24 cellular contexts compared by ENCODE assay signal in genomic region chr7:16813232-16813616, GRCh38. TPM values are rescaled to one million over a fixed set of nuclear protein-coding genes. Genes with fewer than 3 reads are reported as not detected.
A peak's percentile ranks its signal among the peaks of the same experiment; 100 is the strongest.
DNase-seq lines count a peak whose midpoint lies in the region; ATAC-seq and TF ChIP-seq lines count a peak whose summit lies in the region.
"Had no signal": no experiment of that assay in that cellular context is flagged by ENCODE, and none has a peak within 500 bp of the region (broad histone marks: within the 10 kb centered on the region; RNA-seq: fewer than 3 reads in every experiment).

No MANE protein-coding gene starts in this region.

- no peaks in the 10 kb centered on the region for H3K36me3 Mint-ChIP-seq in nephron progenitor cell (ENCODE audit: low read depth)
- H3K36me3 Mint-ChIP-seq: activated naive CD4-positive, alpha-beta T cell treated with anti-CD3 and anti-CD28 coated beads, Interleukin-2, amount 10 ng/mL, durations not matched to agents 7 days and 5 days had no signal

- peak overlapping the region; percentile 57; the same call in 1 of the 2 replicates for H3K27ac ChIP-seq in Panc1 (ENCODE audit: low read length)
- H3K27ac ChIP-seq in left lung, result peak overlapping the region in 1 of 2 donors; percentile 20
- peak overlapping the region; percentile 7 to 27 for H3K27ac ChIP-seq in tibial artery
- H3K27ac ChIP-seq: BLaER1 treated with 17β-estradiol and CSF1 and Interleukin-3, amounts not matched to agents 10 nM and 100 nM; foreskin keratinocyte; ovary; skin epidermis had no signal

- no peaks in the 10 kb centered on the region for H3K36me3 ChIP-seq in Panc1 (ENCODE audit: control insufficient read depth, insufficient read depth, low read length)
- H3K36me3 ChIP-seq in left lung, result no peaks in the 10 kb centered on the region
- no peaks in the 10 kb centered on the region for H3K36me3 ChIP-seq in tibial artery
- H3K36me3 ChIP-seq: BLaER1 treated with 17β-estradiol and CSF1 and Interleukin-3, amounts not matched to agents 10 nM and 100 nM; ovary had no signal

- TF ChIP-seq CTCF in Panc1 (IDR thresholded peaks at IDR 0.05), result no peak
- no peak for TF ChIP-seq CTCF in left lung (IDR thresholded peaks at IDR 0.05)
- TF ChIP-seq CTCF in tibial artery (IDR thresholded peaks at IDR 0.05), result no peak
- TF ChIP-seq CTCF in nephron progenitor cell (IDR thresholded peaks at IDR 0.05), result no peak

- ATAC-seq in Panc1, result no peak
- ATAC-seq in left lung, result peak; percentile 34
- ATAC-seq: foreskin keratinocyte, HCT116, left cardiac atrium had no signal

- POLR2A ChIA-PET in Panc1 (lab: Charles Lee), result no interaction called here

- H3K4me1 Mint-ChIP-seq in nephron progenitor cell, result peaks cover 15% of the 10 kb centered on the region
- H3K4me1 Mint-ChIP-seq: activated naive CD4-positive, alpha-beta T cell treated with anti-CD3 and anti-CD28 coated beads, Interleukin-2, amount 10 ng/mL, durations not matched to agents 7 days and 5 days had no signal

- H3K4me3 ChIP-seq in Panc1 (ENCODE audit: low read depth in 2 of 2, low read length in 2 of 2), result no peak overlapping the region
- no peak overlapping the region for H3K4me3 ChIP-seq in left lung
- H3K4me3 ChIP-seq in tibial artery, result no peak overlapping the region
- H3K4me3 ChIP-seq: BLaER1 treated with 17β-estradiol and CSF1 and Interleukin-3, amounts not matched to agents 10 nM and 100 nM; ovary; skin epidermis had no signal

- CTCF ChIA-PET in Panc1 (lab: Charles Lee), result interaction anchor here (0.6 kb wide), 1 partner anchor 24 kb away, joined by 3 read pairs; no protein-coding TSS in a partner anchor

- no TSS peak for BruUV-seq in Panc1 (replicated peaks; lab: Mats Ljungman, UMichigan)

- in situ Hi-C loops in Panc1 (cut with HindIII; ENCODE audit: low pct_unique_long_range_greater_than_20kb, low sequenced_read_pairs), result no loop called here

- H3K4me3 Mint-ChIP-seq in nephron progenitor cell, result no peak overlapping the region
- H3K4me3 Mint-ChIP-seq: activated naive CD4-positive, alpha-beta T cell treated with anti-CD3 and anti-CD28 coated beads, Interleukin-2, amount 10 ng/mL, durations not matched to agents 7 days and 5 days had no signal

- no peaks in the 10 kb centered on the region for H3K9me3 Mint-ChIP-seq in nephron progenitor cell
- H3K9me3 Mint-ChIP-seq: activated naive CD4-positive, alpha-beta T cell treated with anti-CD3 and anti-CD28 coated beads, Interleukin-2, amount 10 ng/mL, durations not matched to agents 7 days and 5 days had no signal

- H3K27ac Mint-ChIP-seq in nephron progenitor cell, result no peak overlapping the region
- H3K27ac Mint-ChIP-seq: activated naive CD4-positive, alpha-beta T cell treated with anti-CD3 and anti-CD28 coated beads, Interleukin-2, amount 10 ng/mL, durations not matched to agents 7 days and 5 days had no signal

- H3K27me3 Mint-ChIP-seq in nephron progenitor cell (ENCODE audit: low read depth, poor library complexity), result no peaks in the 10 kb centered on the region
- H3K27me3 Mint-ChIP-seq: activated naive CD4-positive, alpha-beta T cell treated with anti-CD3 and anti-CD28 coated beads, Interleukin-2, amount 10 ng/mL, durations not matched to agents 7 days and 5 days had no signal

- intact Hi-C loops in Panc1 (cut with micrococcal nuclease; ENCODE audit: unreplicated experiment), result no loop called here
- intact Hi-C loops in left lung (cut with DNase I), result no loop called here
- intact Hi-C loops in tibial artery (cut with DNase I; ENCODE audit: low total_unique reads), result no loop called here

- no peaks in the 10 kb centered on the region for H3K27me3 ChIP-seq in Panc1 (ENCODE audit: control insufficient read depth, insufficient read depth, low read length)
- no peaks in the 10 kb centered on the region for H3K27me3 ChIP-seq in left lung
- H3K27me3 ChIP-seq in tibial artery, result no peaks in the 10 kb centered on the region
- H3K27me3 ChIP-seq: BLaER1 treated with 17β-estradiol and CSF1 and Interleukin-3, amounts not matched to agents 10 nM and 100 nM; foreskin keratinocyte; ovary had no signal

- H3K9me3 ChIP-seq in Panc1 (ENCODE audit: control insufficient read depth, insufficient read depth, low read depth, low read length), result no peaks in the 10 kb centered on the region
- no peaks in the 10 kb centered on the region for H3K9me3 ChIP-seq in left lung
- no peaks in the 10 kb centered on the region for H3K9me3 ChIP-seq in tibial artery
- H3K9me3 ChIP-seq: BLaER1 treated with 17β-estradiol and CSF1 and Interleukin-3, amounts not matched to agents 10 nM and 100 nM; ovary; SK-N-SH had no signal

- DNase-seq in M059J (ENCODE audit: low read depth), result peak; percentile 91
- no peak for DNase-seq in Panc1 (ENCODE audit: low read depth, low spot score)
- no peak for DNase-seq in left lung
- no peak for DNase-seq in tibial artery
- DNase-seq in COR-L47 (lab: John Stamatoyannopoulos, UW), result no peak
- DNase-seq in nephron progenitor cell, result no peak
- DNase-seq in Kasumi-1 (lab: John Stamatoyannopoulos, UW), result no peak
- DNase-seq: activated naive CD4-positive, alpha-beta T cell treated with anti-CD3 and anti-CD28 coated beads, Interleukin-2, amount 10 ng/mL, durations not matched to agents 7 days and 5 days; activated T-cell treated with anti-CD3 and anti-CD28 coated beads for 4 hours; cortex of kidney; DND-41; foreskin keratinocyte; left cardiac atrium; NCI-H146; NCI-H446; ovary; SK-N-SH; stimulated activated CD4-positive, alpha-beta T cell treated with anti-CD3 and anti-CD28 coated beads, Interleukin-4, amount 100 ng/mL, for 24 hours had no signal

- H3K4me1 ChIP-seq in Panc1 (ENCODE audit: control insufficient read depth, insufficient read depth, low read length) (peaks cover 35% of the 10 kb centered on the region), left lung (peaks cover 0 to 18% of the 10 kb centered on the region in 2 donors), tibial artery (peaks cover 0 to 29% (median 11%) of the 10 kb centered on the region in 4 donors)

RNA-seq across cellular contexts. Expression of gene AGR2, which starts 8.4 kb away (rescaled TPM):
- total RNA-seq in M059J (2014; rRNA removed; shearing (Covaris generic)), result not detected in 2 replicates
- total RNA-seq in Panc1 (2021; ENCODE audit: unreplicated experiment), result 147 TPM
- polyA plus RNA-seq in Panc1 (2012; ENCODE audit: insufficient read length), result 128 TPM
- 100 to 1,000 TPM; 182 to 376 TPM for total RNA-seq in left lung
- total RNA-seq: astrocyte, endothelial cell of umbilical vein, left cardiac atrium, OCI-LY7 had no signal
- polyA plus RNA-seq: endothelial cell of umbilical vein, SK-N-SH had no signal

RNA-seq across cellular contexts. Expression of gene TSPAN13, which starts 59.7 kb away (rescaled TPM):
- total RNA-seq in M059J (2014; rRNA removed; shearing (Covaris generic)), result 66.5 and 75.5 TPM in 2 replicates
- total RNA-seq in Panc1 (2021; ENCODE audit: unreplicated experiment), result 80.8 TPM
- polyA plus RNA-seq in Panc1 (2012; ENCODE audit: insufficient read length), result 54.4 TPM
- 100 to 1,000 TPM; 121 to 266 TPM for total RNA-seq in left lung

Comparison
In these comparisons a context has a peak if more than half of its experiments do, and no peak if none do; other contexts are left out.
1. RNA of gene AGR2, which starts 8.4 kb away (total RNA-seq): 182 to 376 TPM in left lung and 147 TPM in Panc1 (single experiment); not detected in M059J; every median in the first group is over 100 times any median in the second.